In genomic region chr9:34252670-34253459, GRCh38 we compare ENCODE assay signal across 8 cellular contexts.
DNase-seq lines count a peak whose midpoint lies in the region; ATAC-seq, FAIRE-seq and TF ChIP-seq lines count a peak whose summit lies in the region.

No MANE protein-coding gene starts in this region.

- dilution Hi-C loops in endothelial cell of umbilical vein (cut with MboI; ENCODE audit: extremely low pct_ligation_motif_present, low sequenced_read_pairs), result no loop called here

- H3K4me3 ChIP-seq in endothelial cell of umbilical vein (replicated peaks in 1 of 3; ENCODE audit: insufficient read depth in 1 of 3, low read depth in 1 of 3, low read length in 3 of 3), result no peak overlapping the region

- no peaks in the 10 kb centered on the region for H3K9me3 ChIP-seq in endothelial cell of umbilical vein (replicated peaks; ENCODE audit: control insufficient read depth, insufficient read depth, low read length)

- H3K27me3 ChIP-seq in endothelial cell of umbilical vein (ENCODE audit: control insufficient read depth in 2 of 2, insufficient read depth in 2 of 2, low read length in 2 of 2), result no peaks in the 10 kb centered on the region

- H3K36me3 ChIP-seq in endothelial cell of umbilical vein (ENCODE audit: control insufficient read depth in 2 of 2, extremely low read depth in 1 of 2, insufficient read depth in 2 of 2, low read length in 2 of 2), result peaks cover 8 to 16% of the 10 kb centered on the region in 2 experiments

- H3K9me1 ChIP-seq in endothelial cell of umbilical vein (replicated peaks; ENCODE audit: control insufficient read depth, extremely low read depth, insufficient read depth, low read length), result no peaks in the 10 kb centered on the region

- no TSS peak for BruUV-seq in endothelial cell of umbilical vein (replicated peaks; lab: Mats Ljungman, UMichigan)

- H3K9ac ChIP-seq in endothelial cell of umbilical vein (replicated peaks; ENCODE audit: extremely low read depth, insufficient read depth, low read length), result no peak overlapping the region

- peak in 11 of 14 donors; percentile 22 to 79 (median 43) for DNase-seq in C1 segment of cervical spinal cord (lab: John Stamatoyannopoulos, UW)
- DNase-seq in NCI-H526 (lab: John Stamatoyannopoulos, UW), result peak; percentile 6 to 71
- DNase-seq in activated CD8-positive, alpha-beta memory T cell treated with anti-CD3 and anti-CD28 coated beads for 24 hours, result peak; percentile 83
- peak; percentile 52 for DNase-seq in endothelial cell of umbilical vein (ENCODE audit: low read depth, low spot score)
- peak; percentile 58 for DNase-seq in mucosa of gallbladder (ENCODE audit: low spot score)
- peak; percentile 52 for DNase-seq in stimulated activated CD8-positive, alpha-beta memory T cell treated with anti-CD3 and anti-CD28 coated beads, Interleukin-4, amount 100 ng/mL, for 24 hours (ENCODE audit: low read depth)
- no peak for DNase-seq in GOT3 (lab: John Stamatoyannopoulos, UW)

- CTCF ChIA-PET in endothelial cell of umbilical vein (lab: Charles Lee), result interaction anchor here (0.7 to 4.8 kb wide), 40 partner anchors 9 to 629 kb away, joined by 3 to 43 read pairs (median 4); partner anchors contain the start of genes MYORG and UBAP1

- ATAC-seq in GM21576 (IDR thresholded peaks at IDR 0.05; ENCODE audit: unreplicated experiment), result peak; percentile 63

- FAIRE-seq in endothelial cell of umbilical vein (lab: Jason Lieb, UNC), result peak; percentile 68

- no peak overlapping the region for H3K27ac ChIP-seq in endothelial cell of umbilical vein (ENCODE audit: insufficient read depth, low read depth, low read length)

- H2AFZ ChIP-seq in endothelial cell of umbilical vein (ENCODE audit: low read depth, low read length), result no peak overlapping the region

- no peaks in the 10 kb centered on the region for H4K20me1 ChIP-seq in endothelial cell of umbilical vein (replicated peaks; ENCODE audit: control insufficient read depth, extremely low read depth, insufficient read depth, low read length)

- H3K4me1 ChIP-seq in endothelial cell of umbilical vein (ENCODE audit: control insufficient read depth, extremely low read depth, insufficient read depth, low read length), result no peaks in the 10 kb centered on the region

- intact Hi-C loops in endothelial cell of umbilical vein (cut with micrococcal nuclease), result loop anchor here (1.0 to 5.0 kb wide), 5 partner anchors 66 to 127 kb away; partner anchors contain the start of genes DCAF12, KIF24 and NUDT2

- POLR2A ChIA-PET in endothelial cell of umbilical vein (lab: Charles Lee), result no interaction called here

- peaks cover 2% of the 10 kb centered on the region for H3K79me2 ChIP-seq in endothelial cell of umbilical vein (ENCODE audit: control insufficient read depth, insufficient read depth, low read length)

- TF ChIP-seq POLR2A in endothelial cell of umbilical vein (IDR thresholded peaks at IDR 0.05; ENCODE audit: low read depth, low read length), result no peak

- TF ChIP-seq CTCF in endothelial cell of umbilical vein (IDR thresholded peaks at IDR 0.05; ENCODE audit: extremely low read depth in 1 of 2, insufficient read depth in 1 of 2, low read depth in 1 of 2, low read length in 2 of 2), result peak; percentile 80 to 83

- H3K4me2 ChIP-seq in endothelial cell of umbilical vein (ENCODE audit: insufficient read depth, low read length), result no peak overlapping the region

TF ChIP-seq in endothelial cell of umbilical vein, 7 proteins besides CTCF, POLR2A, EP300 and RAD21:
- no peak for TF ChIP-seq JUN (IDR thresholded peaks at IDR 0.05; ENCODE audit: borderline replicate concordance, insufficient read depth, insufficient read length, low read depth)
- TF ChIP-seq MYC (IDR thresholded peaks at IDR 0.05; ENCODE audit: low read depth, low read length), result no peak
- no peak for TF ChIP-seq FOS (IDR thresholded peaks at IDR 0.05; ENCODE audit: borderline replicate concordance, insufficient read depth, low read length)
- TF ChIP-seq EZH2 (IDR thresholded peaks at IDR 0.05; ENCODE audit: borderline replicate concordance, low read depth, low read length, severe bottlenecking), result no peak
- TF ChIP-seq, protein P1, sequence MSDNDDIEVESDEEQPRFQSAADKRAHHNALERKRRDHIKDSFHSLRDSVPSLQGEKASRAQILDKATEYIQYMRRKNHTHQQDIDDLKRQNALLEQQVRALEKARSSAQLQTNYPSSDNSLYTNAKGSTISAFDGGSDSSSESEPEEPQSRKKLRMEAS (IDR thresholded peaks at IDR 0.05; ENCODE audit: insufficient read depth, insufficient read length), result no peak
- TF ChIP-seq POLR2AphosphoS5 (IDR thresholded peaks at IDR 0.05; ENCODE audit: insufficient read depth, low read depth, low read length), result no peak
- no peak for TF ChIP-seq GATA2 (IDR thresholded peaks at IDR 0.05; ENCODE audit: insufficient read depth, insufficient read length, low read depth, low read length)
